In the genomic region with DNA sequence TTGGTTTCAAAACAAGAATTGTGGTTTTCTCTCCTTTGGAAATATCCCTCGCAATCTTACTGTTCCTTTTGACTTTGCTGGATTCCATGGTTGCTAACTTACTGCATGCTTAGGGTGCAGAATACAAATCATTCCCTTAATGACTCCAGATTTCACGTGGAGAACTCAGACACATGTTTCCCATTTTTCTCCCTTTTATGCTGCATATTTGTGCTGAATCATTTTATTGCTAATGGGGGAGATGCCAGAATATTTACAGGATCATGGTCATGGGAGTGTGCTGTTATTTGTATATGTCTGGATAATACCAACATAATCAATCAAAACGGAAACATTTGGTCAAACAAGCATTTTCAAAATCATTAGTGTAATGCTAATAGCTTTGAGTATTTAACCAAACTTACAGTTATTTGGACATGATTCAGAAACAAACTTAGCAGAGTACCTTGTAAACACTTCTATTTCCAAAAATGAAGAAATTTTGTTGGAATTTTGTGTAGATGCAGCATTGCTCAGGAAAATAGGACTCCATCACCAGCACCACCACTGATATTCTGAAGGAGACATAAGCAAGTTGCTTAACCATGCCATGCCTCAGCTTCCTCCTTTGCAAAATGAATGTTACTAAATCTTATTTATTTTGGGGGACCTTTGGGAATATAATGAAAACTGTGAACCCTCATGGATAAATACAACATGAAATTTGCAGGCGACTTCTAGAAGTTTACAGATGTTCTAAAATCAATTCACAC, we compare ENCODE assay signal across 20 cellular contexts.
DNase-seq lines count a peak whose midpoint lies in the region; ATAC-seq, FAIRE-seq and TF ChIP-seq lines count a peak whose summit lies in the region.
"Had no signal": no experiment of that assay in that cellular context is flagged by ENCODE, and none has a peak within 500 bp of the region (broad histone marks: within the 10 kb centered on the region; RNA-seq: fewer than 3 reads in every experiment).

No MANE protein-coding gene starts in this region.

- in situ Hi-C loops in HepG2 (cut with HindIII; ENCODE audit: extremely low pct_ligation_motif_present, low pct_unique_long_range_greater_than_20kb) = loop anchor here (5.0 kb wide), 1 partner anchor 1013 kb away; no protein-coding TSS in a partner anchor

- peaks cover 10% of the 10 kb centered on the region for H3K4me1 Mint-ChIP-seq in MCF 10A (ENCODE audit: insufficient read depth, unreplicated experiment)
- H3K4me1 Mint-ChIP-seq: activated CD4-positive, alpha-beta T cell treated with anti-CD3 and anti-CD28 coated beads, Interleukin-2, amount 10 ng/mL, durations not matched to agents 24 days and 14 days had no signal

- 19% methylated on average over 4 of the region's 4 CpGs for WGBS in HepG2 (ENCODE audit: low lambda C conversion rate)
- 54% methylated on average over 4 of the region's 4 CpGs for WGBS in right lobe of liver (ENCODE audit: insufficient coverage, low coverage, low lambda C conversion rate, missing lambda C conversion rate)

- H3K27me3 Mint-ChIP-seq in MCF 10A (ENCODE audit: insufficient read depth, unreplicated experiment) = no peaks in the 10 kb centered on the region
- H3K27me3 Mint-ChIP-seq: activated CD4-positive, alpha-beta T cell treated with anti-CD3 and anti-CD28 coated beads, Interleukin-2, amount 10 ng/mL, durations not matched to agents 24 days and 14 days had no signal

- BruUV-seq in HepG2 (replicated peaks; lab: Mats Ljungman, UMichigan) (no TSS peak), MCF 10A (replicated peaks; lab: Mats Ljungman, UMichigan) (no TSS peak)

- H3K27me3 ChIP-seq in HepG2 (ENCODE audit: control insufficient read depth in 1 of 2, insufficient read depth in 2 of 2, low read length in 2 of 2) (no peaks in the 10 kb centered on the region), right lobe of liver (no peaks in the 10 kb centered on the region), SJSA1 (replicated peaks) (no peaks in the 10 kb centered on the region), fibroblast of lung (ENCODE audit: control insufficient read depth, insufficient read depth, low read length) (no peaks in the 10 kb centered on the region)
- H3K27me3 ChIP-seq: gastrocnemius medialis, transverse colon had no signal

- no peaks in the 10 kb centered on the region for H3K9me3 Mint-ChIP-seq in MCF 10A (ENCODE audit: unreplicated experiment)
- H3K9me3 Mint-ChIP-seq: activated CD4-positive, alpha-beta T cell treated with anti-CD3 and anti-CD28 coated beads, Interleukin-2, amount 10 ng/mL, durations not matched to agents 24 days and 14 days; endodermal cell had no signal

- ATAC-seq in HepG2 (no peak), right lobe of liver (no peak), HG03457 (IDR thresholded peaks at IDR 0.05; ENCODE audit: unreplicated experiment) (no peak)
- ATAC-seq: gastrocnemius medialis had no signal

- TF ChIP-seq EP300 in HepG2 (IDR thresholded peaks at IDR 0.05; ENCODE audit: low read depth in 2 of 2, low read length in 2 of 2) (no peak), HepG2 (CRISPR knock-in tag; IDR thresholded peaks at IDR 0.05; ENCODE audit: borderline replicate concordance) (no peak)

- H2AFZ ChIP-seq in HepG2 (ENCODE audit: low read length) (no peak overlapping the region), fibroblast of lung (ENCODE audit: low read length) (no peak overlapping the region)

- H3K4me1 ChIP-seq in HepG2 (ENCODE audit: insufficient read depth, low read length) (no peaks in the 10 kb centered on the region), right lobe of liver (peaks cover 0 to 15% (median 7%) of the 10 kb centered on the region in 4 donors), SJSA1 (replicated peaks) (peaks cover 29% of the 10 kb centered on the region), fibroblast of lung (ENCODE audit: control insufficient read depth, extremely low read depth, insufficient read depth, low read length) (peaks cover 6% of the 10 kb centered on the region)
- H3K4me1 ChIP-seq: gastrocnemius medialis, HAP-1 had no signal

- CTCF ChIA-PET in HepG2 (lab: Yijun Ruan, JAX; ENCODE audit: low intra/inter-chr PET ratio, low total read pairs) = interaction anchor here (2.8 kb wide), 1 partner anchor 1014 kb away, joined by 8 read pairs; no protein-coding TSS in a partner anchor
- CTCF ChIA-PET in MCF 10A (lab: Yijun Ruan, JAX) = interaction anchor here (0.6 to 1.8 kb wide), 17 partner anchors 9 to 1018 kb away, joined by 3 to 12 read pairs (median 3); no protein-coding TSS in a partner anchor

- H3K9me3 ChIP-seq in HepG2 (ENCODE audit: low read length) = no peaks in the 10 kb centered on the region
- H3K9me3 ChIP-seq in right lobe of liver = no peaks in the 10 kb centered on the region
- no peaks in the 10 kb centered on the region; the same call in 1 of the 2 replicates for H3K9me3 ChIP-seq in SJSA1 (replicated peaks)
- no peaks in the 10 kb centered on the region for H3K9me3 ChIP-seq in fibroblast of lung (ENCODE audit: control insufficient read depth, insufficient read depth, low read depth, low read length)
- H3K9me3 ChIP-seq: gastrocnemius medialis, HAP-1, transverse colon had no signal

- FAIRE-seq in HepG2 (lab: Jason Lieb, UNC) = peak; percentile 28

- TF ChIP-seq CTCF in HepG2 (CRISPR knock-in tag; IDR thresholded peaks at IDR 0.05) (no peak), right lobe of liver (IDR thresholded peaks at IDR 0.05) (no peak), fibroblast of lung (conservative IDR thresholded peaks at IDR 0.05 in 1 of 2, IDR thresholded peaks at IDR 0.05 in 1 of 2; ENCODE audit: low read depth in 1 of 2, low read length in 2 of 2) (no peak), MCF 10A (IDR thresholded peaks at IDR 0.05; ENCODE audit: unreplicated experiment) (no peak)

- intact Hi-C loops in HepG2 (cut with micrococcal nuclease; ENCODE audit: unreplicated experiment) (loop anchor here (1.0 to 2.0 kb wide), 2 partner anchors 629 to 1013 kb away; no protein-coding TSS in a partner anchor), right lobe of liver (cut with DNase I) (no loop called here), MCF 10A (cut with micrococcal nuclease) (loop anchor here (1.0 to 10.0 kb wide), 9 partner anchors 123 to 1013 kb away; a partner anchor contains a TSS)

- POLR2A ChIA-PET in HepG2 (lab: Yijun Ruan, JAX) = no interaction called here
- POLR2A ChIA-PET in MCF 10A (lab: Yijun Ruan, JAX) = interaction anchor here (0.6 to 1.5 kb wide), 8 partner anchors 8 to 302 kb away, joined by 3 to 8 read pairs (median 4); no protein-coding TSS in a partner anchor

- H3K4me3 ChIP-seq in HepG2 (replicated peaks in 1 of 3; ENCODE audit: insufficient read depth in 1 of 3, low read depth in 2 of 3, low read length in 3 of 3) = no peak overlapping the region
- H3K4me3 ChIP-seq in right lobe of liver = no peak overlapping the region
- H3K4me3 ChIP-seq in SJSA1 = no peak overlapping the region
- H3K4me3 ChIP-seq in fibroblast of lung (replicated peaks in 1 of 4; ENCODE audit: control extremely low read depth in 1 of 4, insufficient read depth in 1 of 4, low read depth in 3 of 4, low read length in 4 of 4) = no peak overlapping the region
- H3K4me3 ChIP-seq: gastrocnemius medialis, HAP-1, transverse colon had no signal

- no peak overlapping the region for H3K27ac Mint-ChIP-seq in MCF 10A (ENCODE audit: low read depth, unreplicated experiment)
- H3K27ac Mint-ChIP-seq: activated CD4-positive, alpha-beta T cell treated with anti-CD3 and anti-CD28 coated beads, Interleukin-2, amount 10 ng/mL, durations not matched to agents 24 days and 14 days; endodermal cell had no signal

- H4K20me1 ChIP-seq in HepG2 (ENCODE audit: insufficient read depth, low read length) (no peaks in the 10 kb centered on the region), fibroblast of lung (ENCODE audit: control insufficient read depth, extremely low read depth, insufficient read depth, low read length) (no peaks in the 10 kb centered on the region)

- H3K79me2 ChIP-seq in HepG2 (ENCODE audit: insufficient read depth, low read length) = no peaks in the 10 kb centered on the region
- no peaks in the 10 kb centered on the region for H3K79me2 ChIP-seq in fibroblast of lung (ENCODE audit: control insufficient read depth, insufficient read depth, low read length)

- H3K27ac ChIP-seq in HepG2 (ENCODE audit: extremely low read length, insufficient read depth, low read length) (no peak overlapping the region), right lobe of liver (no peak overlapping the region), SJSA1 (peak overlapping the region; percentile 7; the same call in 1 of the 2 replicates), fibroblast of lung (ENCODE audit: insufficient read depth, low read length) (peak overlapping the region; percentile 26)
- H3K27ac ChIP-seq: 22Rv1, gastrocnemius medialis, KMS-11, transverse colon had no signal

- H3K4me2 ChIP-seq in HepG2 (ENCODE audit: low read depth, low read length) (no peak overlapping the region), fibroblast of lung (ENCODE audit: extremely low read depth, insufficient read depth, low read length) (peak overlapping the region; percentile 27)
- H3K4me2 ChIP-seq: KMS-11 had no signal

- no peak for TF ChIP-seq RAD21 in HepG2 (CRISPR knock-in tag; IDR thresholded peaks at IDR 0.05)

- no peak overlapping the region for H3K4me3 Mint-ChIP-seq in MCF 10A (ENCODE audit: unreplicated experiment)
- H3K4me3 Mint-ChIP-seq: activated CD4-positive, alpha-beta T cell treated with anti-CD3 and anti-CD28 coated beads, Interleukin-2, amount 10 ng/mL, durations not matched to agents 24 days and 14 days; endodermal cell had no signal

- H3K9ac ChIP-seq in HepG2 (ENCODE audit: insufficient read depth, low read depth, low read length) (no peak overlapping the region), fibroblast of lung (ENCODE audit: insufficient read depth, low read length) (no peak overlapping the region)
- H3K9ac ChIP-seq: KMS-11 had no signal

- H3K36me3 Mint-ChIP-seq in MCF 10A (ENCODE audit: insufficient read depth, unreplicated experiment) = no peaks in the 10 kb centered on the region

- TF ChIP-seq POLR2A in HepG2 (IDR thresholded peaks at IDR 0.05; ENCODE audit: insufficient read depth in 1 of 2, low read depth in 2 of 2, low read length in 2 of 2) = no peak
- no peak for TF ChIP-seq POLR2A in right lobe of liver (IDR thresholded peaks at IDR 0.05)

- no peak for DNase-seq in HepG2 (ENCODE audit: low spot score)
- DNase-seq in right lobe of liver = no peak
- no peak for DNase-seq in SJSA1 (ENCODE audit: low read depth in 1 of 2, low spot score in 2 of 2)
- peak; percentile 72 to 91 for DNase-seq in fibroblast of lung (ENCODE audit: low read depth in 2 of 2)
- DNase-seq in stromal cell of bone marrow (ENCODE audit: low read depth) = peak; percentile 77
- DNase-seq in hypothalamus (lab: John Stamatoyannopoulos, UW) = no peak
- DNase-seq in MCF 10A (ENCODE audit: unreplicated experiment) = no peak
- DNase-seq: activated CD4-positive, alpha-beta T cell treated with anti-CD3 and anti-CD28 coated beads, Interleukin-2, amount 10 ng/mL, durations not matched to agents 24 days and 14 days; gastrocnemius medialis; midbrain; NCI-H1105; NCI-H748 treated with DMSO at 0.1 percent for 48 hours; retina; stimulated activated naive CD4-positive, alpha-beta T cell treated with Interleukin-2 at 50 U/mL for 16 hours had no signal

- H3K36me3 ChIP-seq in HepG2 (replicated peaks in 1 of 2; ENCODE audit: control insufficient read depth in 1 of 2, insufficient read depth in 2 of 2, low read length in 2 of 2) = no peaks in the 10 kb centered on the region
- no peaks in the 10 kb centered on the region for H3K36me3 ChIP-seq in right lobe of liver
- no peaks in the 10 kb centered on the region for H3K36me3 ChIP-seq in SJSA1
- H3K36me3 ChIP-seq in fibroblast of lung (ENCODE audit: control insufficient read depth, insufficient read depth, low read length) = no peaks in the 10 kb centered on the region
- H3K36me3 ChIP-seq: gastrocnemius medialis, HAP-1, transverse colon had no signal

Comparison
In these comparisons a context has a peak if more than half of its experiments do, and no peak if none do; other contexts are left out.
1. intact Hi-C loops: an anchor here in HepG2 (1.0 to 2.0 kb wide) and MCF 10A (1.0 to 10.0 kb wide); none called in right lobe of liver.
2. DNase-seq: peak in fibroblast of lung (2 of 2) and stromal cell of bone marrow (single experiment); none in HepG2 (single experiment), right lobe of liver (0 of 3), SJSA1 (0 of 2), hypothalamus (0 of 51) and MCF 10A (single experiment).
3. H3K27ac ChIP-seq: peak in SJSA1 (single experiment) and fibroblast of lung (single experiment); none in HepG2 (single experiment) and right lobe of liver (0 of 3).